In genomic region chr2:215920244-215921100, GRCh38 we compare ENCODE assay signal across 8 cellular contexts.
DNase-seq lines count a peak whose midpoint lies in the region; ATAC-seq and TF ChIP-seq lines count a peak whose summit lies in the region.

No MANE protein-coding gene starts in this region.

- H3K27ac Mint-ChIP-seq in natural killer cell: no peak overlapping the region

- 26% methylated on average over 8 of the region's 8 CpGs for WGBS in esophagus muscularis mucosa
- 36% methylated on average over 8 of the region's 8 CpGs for WGBS in suprapubic skin

- H3K4me3 ChIP-seq in esophagus muscularis mucosa (no peak overlapping the region), suprapubic skin (no peak overlapping the region)

- ATAC-seq in GM21367 (IDR thresholded peaks at IDR 0.05; ENCODE audit: unreplicated experiment): peak; percentile 54
- peak; percentile 48 for ATAC-seq in HG03571 (IDR thresholded peaks at IDR 0.05; ENCODE audit: unreplicated experiment)
- peak; percentile 70 to 91 (median 82) for ATAC-seq in natural killer cell

- H3K36me3 ChIP-seq in esophagus muscularis mucosa (no peaks in the 10 kb centered on the region), suprapubic skin (no peaks in the 10 kb centered on the region)

- H3K9me3 ChIP-seq in esophagus muscularis mucosa (no peaks in the 10 kb centered on the region), suprapubic skin (no peaks in the 10 kb centered on the region)

- H3K4me1 Mint-ChIP-seq in natural killer cell: peaks cover 14 to 16% of the 10 kb centered on the region in 2 donors

- H3K27ac ChIP-seq in esophagus muscularis mucosa (replicated peaks in 1 of 4) (peak overlapping the region in 3 of 4 donors; percentile 6 to 61 (median 36)), suprapubic skin (no peak overlapping the region)

- H3K9me3 Mint-ChIP-seq in natural killer cell: no peaks in the 10 kb centered on the region

- no peaks in the 10 kb centered on the region for H3K27me3 ChIP-seq in esophagus muscularis mucosa
- no peaks in the 10 kb centered on the region for H3K27me3 ChIP-seq in suprapubic skin

- DNase-seq in DMS53 (lab: John Stamatoyannopoulos, UW): peak; percentile 69
- peak; percentile 66 for DNase-seq in NCI-H82 treated with DMSO at 0.1 percent for 48 hours (lab: John Stamatoyannopoulos, UW; ENCODE audit: unreplicated experiment)
- peak; percentile 43 for DNase-seq in activated CD8-positive, alpha-beta memory T cell treated with anti-CD3 and anti-CD28 coated beads, Interleukin-2, amount 50 U/mL, for 4 hours
- no peak for DNase-seq in esophagus muscularis mucosa (ENCODE audit: extremely low spot score)
- peak; percentile 27 for DNase-seq in natural killer cell
- peak in 1 of 2 donors; percentile 68 for DNase-seq in suprapubic skin (ENCODE audit: low spot score in 2 of 2)

- TF ChIP-seq EP300 in esophagus muscularis mucosa (IDR thresholded peaks at IDR 0.05) (no peak), suprapubic skin (IDR thresholded peaks at IDR 0.05) (no peak)

- TF ChIP-seq CTCF in esophagus muscularis mucosa (IDR thresholded peaks at IDR 0.05): peak; percentile 77 to 92 (median 81)
- TF ChIP-seq CTCF in natural killer cell (IDR thresholded peaks at IDR 0.05): peak; percentile 70
- peak; percentile 61 to 66 for TF ChIP-seq CTCF in suprapubic skin (IDR thresholded peaks at IDR 0.05)

- H3K36me3 Mint-ChIP-seq in natural killer cell: no peaks in the 10 kb centered on the region

- H3K4me1 ChIP-seq in esophagus muscularis mucosa (peaks cover 5 to 32% (median 28%) of the 10 kb centered on the region in 4 donors), suprapubic skin (peaks cover 7% of the 10 kb centered on the region)

- intact Hi-C loops in esophagus muscularis mucosa (cut with DNase I): no loop called here
- intact Hi-C loops in natural killer cell (cut with micrococcal nuclease): loop anchor here (1.0 to 5.0 kb wide), 2 partner anchors 466 to 648 kb away; no protein-coding TSS in a partner anchor

- H3K4me3 Mint-ChIP-seq in natural killer cell: no peak overlapping the region

- no peak for TF ChIP-seq POLR2A in esophagus muscularis mucosa (IDR thresholded peaks at IDR 0.05; ENCODE audit: low read depth)
- TF ChIP-seq POLR2A in suprapubic skin (IDR thresholded peaks at IDR 0.05): no peak

- peaks cover 2 to 17% of the 10 kb centered on the region in 2 donors for H3K27me3 Mint-ChIP-seq in natural killer cell (ENCODE audit: low read depth in 2 of 2)
